Comparison of ENCODE assay signal across 13 cellular contexts in genomic region chr3:29319262-29319661, GRCh38. TPM values are rescaled to one million over a fixed set of nuclear protein-coding genes. Genes with fewer than 3 reads are reported as not detected.
DNase-seq lines count a peak whose midpoint lies in the region; ATAC-seq and TF ChIP-seq lines count a peak whose summit lies in the region.
"Had no signal": no experiment of that assay in that cellular context is flagged by ENCODE, and none has a peak within 500 bp of the region (broad histone marks: within the 10 kb centered on the region; RNA-seq: fewer than 3 reads in every experiment).

No MANE protein-coding gene starts in this region.

- H3K9me3 ChIP-seq in subcutaneous abdominal adipose tissue (ENCODE audit: control insufficient read depth in 5 of 5, low read length in 5 of 5) = no peaks in the 10 kb centered on the region
- H3K9me3 ChIP-seq in spleen = no peaks in the 10 kb centered on the region
- H3K9me3 ChIP-seq: SK-N-SH had no signal

- H3K27ac ChIP-seq in subcutaneous abdominal adipose tissue (ENCODE audit: low read depth, low read length) (peak overlapping the region; percentile 59), spleen (peak overlapping the region in 1 of 8 donors; percentile 21)
- H3K27ac ChIP-seq: HL-60 had no signal

- ATAC-seq in GM19324 (IDR thresholded peaks at IDR 0.05; ENCODE audit: low FRiP score, unreplicated experiment) = peak; percentile 71
- ATAC-seq in HG02642 (IDR thresholded peaks at IDR 0.05; ENCODE audit: poor library complexity, unreplicated experiment) = peak; percentile 73
- ATAC-seq in HG03460 (IDR thresholded peaks at IDR 0.05; ENCODE audit: unreplicated experiment) = peak; percentile 63
- no peak for ATAC-seq in left colon

- intact Hi-C loops in left colon (cut with DNase I, micrococcal nuclease) (no loop called here), spleen (cut with DNase I; ENCODE audit: low total_unique reads) (no loop called here)

- 68 to 81% (median 77%) methylated on average over 4 of the region's 4 CpGs for WGBS in spleen, 5 donors

- DNase-seq in left colon = no peak
- DNase-seq in middle frontal gyrus (ENCODE audit: extremely low spot score, low spot score) = no peak
- DNase-seq in spleen = no peak
- DNase-seq in stimulated activated CD4-positive, alpha-beta T cell treated with anti-CD3 and anti-CD28 coated beads, Interleukin-2, amount 100 ng/mL, for 24 hours = no peak
- DNase-seq: DND-41, erythroblast, NCI-H2081, SK-N-SH had no signal

- no peak for TF ChIP-seq POLR2A in spleen (IDR thresholded peaks at IDR 0.05)

- no peak overlapping the region for H3K9ac ChIP-seq in subcutaneous abdominal adipose tissue (ENCODE audit: low read length in 5 of 5)
- H3K9ac ChIP-seq: SK-N-SH had no signal

- H3K27me3 ChIP-seq in subcutaneous abdominal adipose tissue (ENCODE audit: control insufficient read depth in 5 of 5, insufficient read depth in 4 of 5, low read length in 5 of 5) (no peaks in the 10 kb centered on the region), spleen (replicated peaks in 1 of 7) (no peaks in the 10 kb centered on the region)

- peaks cover 4 to 39% (median 36%) of the 10 kb centered on the region in 5 donors for H3K4me1 ChIP-seq in subcutaneous abdominal adipose tissue (ENCODE audit: control insufficient read depth in 5 of 5, insufficient read depth in 5 of 5, low read length in 5 of 5)
- peaks cover 0 to 34% (median 19%) of the 10 kb centered on the region in 6 donors for H3K4me1 ChIP-seq in spleen

- H3K36me3 ChIP-seq in subcutaneous abdominal adipose tissue (ENCODE audit: control insufficient read depth in 5 of 5, insufficient read depth in 5 of 5, low read length in 5 of 5) = no peaks in the 10 kb centered on the region
- H3K36me3 ChIP-seq in spleen = no peaks in the 10 kb centered on the region

- TF ChIP-seq CTCF in spleen (IDR thresholded peaks at IDR 0.05 in 8 of 11, conservative IDR thresholded peaks at IDR 0.05 in 3 of 11) = no peak

- H3K4me3 ChIP-seq in subcutaneous abdominal adipose tissue (ENCODE audit: low read depth in 1 of 5, low read length in 5 of 5) = no peak overlapping the region
- no peak overlapping the region for H3K4me3 ChIP-seq in spleen

RNA-seq across cellular contexts. Expression of gene RBMS3, which starts 38.4 kb away (rescaled TPM):
- total RNA-seq in left colon (10 to 100 TPM in 1 of 2 donors, 1 to 10 TPM in 1; 7.1 to 11.5 TPM), spleen (10 to 100 TPM; 34.7 to 81.9 (median 58.1) TPM)
- 1 to 10 TPM; 2.6 to 8.8 (median 5.1) TPM for polyA plus RNA-seq in spleen
